Comparison of ENCODE assay signal across 1 cellular context in genomic region chr2:178819147-178819875, GRCh38.
TF ChIP-seq lines count a peak whose summit lies in the region.

No MANE protein-coding gene starts in this region.

TF ChIP-seq in GM12878, 131 proteins besides CTCF, POLR2A, EP300 and RAD21 (continued from another document):
- TF ChIP-seq NKRF (conservative IDR thresholded peaks at IDR 0.05) (no peak), CHD1 (IDR thresholded peaks at IDR 0.05; ENCODE audit: low read depth, low read length) (no peak)
TF ChIP-seq in GM12878: peak in this region for 0.
